ENCODE assay signal across 11 cellular contexts in genomic region chr2:112622528-112622849, GRCh38. TPM values are rescaled to one million over a fixed set of nuclear protein-coding genes. Genes with fewer than 3 reads are reported as not detected.
DNase-seq lines count a peak whose midpoint lies in the region; TF ChIP-seq lines count a peak whose summit lies in the region.
"Had no signal": no experiment of that assay in that cellular context is flagged by ENCODE, and none has a peak within 500 bp of the region (broad histone marks: within the 10 kb centered on the region; RNA-seq: fewer than 3 reads in every experiment).

No MANE protein-coding gene starts in this region.

- TF ChIP-seq RAD21 in SK-N-SH (IDR thresholded peaks at IDR 0.05; ENCODE audit: low read length), result no peak

- H3K4me3 ChIP-seq in SK-N-SH (ENCODE audit: low read depth in 2 of 2, low read length in 1 of 2) (no peak overlapping the region), fibroblast of mammary gland (ENCODE audit: control insufficient read depth, low read depth, low read length) (no peak overlapping the region)

- DNase-seq in NCI-H2171 treated with DMSO at 0.1 percent for 48 hours (lab: John Stamatoyannopoulos, UW) (peak; percentile 22), NCI-H2171 (lab: John Stamatoyannopoulos, UW) (no peak), SK-N-SH (no peak), fibroblast of mammary gland (ENCODE audit: low read depth) (peak; percentile 99), stromal cell of bone marrow (ENCODE audit: low read depth) (peak; percentile 75), NCI-H1048 (lab: John Stamatoyannopoulos, UW) (no peak), NCI-H2029 (lab: John Stamatoyannopoulos, UW) (no peak), T-helper 1 cell (no peak)
- DNase-seq: 8988T, NCI-H524 treated with DMSO at 0.1 percent for 48 hours, right cardiac atrium had no signal

- no peaks in the 10 kb centered on the region for H3K9me3 ChIP-seq in SK-N-SH

- no peak overlapping the region for H3K9ac ChIP-seq in SK-N-SH

- peak in 1 of 2 experiments; percentile 75; a peak in 2 of 4 replicates for TF ChIP-seq EP300 in SK-N-SH (IDR thresholded peaks at IDR 0.05; ENCODE audit: borderline replicate concordance in 1 of 2, low read depth in 1 of 2, low read length in 1 of 2)

- no peaks in the 10 kb centered on the region for H3K36me3 ChIP-seq in SK-N-SH (replicated peaks in 1 of 2; ENCODE audit: control insufficient read depth in 1 of 2, insufficient read depth in 2 of 2, low read length in 1 of 2)

- no peaks in the 10 kb centered on the region for H4K20me1 ChIP-seq in SK-N-SH (ENCODE audit: insufficient read depth)

- H3K27me3 ChIP-seq in SK-N-SH (ENCODE audit: insufficient read depth), result no peaks in the 10 kb centered on the region

- CTCF ChIA-PET in SK-N-SH (lab: Yijun Ruan, JAX), result interaction anchor here (1.4 to 15.2 kb wide), 2 partner anchors 22 to 104 kb away, joined by 4 to 179 read pairs; no protein-coding TSS in a partner anchor

- H3K79me2 ChIP-seq in SK-N-SH (ENCODE audit: insufficient read depth), result no peaks in the 10 kb centered on the region

- no peak for TF ChIP-seq CTCF in SK-N-SH (IDR thresholded peaks at IDR 0.05)
- TF ChIP-seq CTCF in fibroblast of mammary gland (conservative IDR thresholded peaks at IDR 0.05; ENCODE audit: control insufficient read depth, insufficient read depth, low read depth, low read length), result no peak

- H3F3A ChIP-seq in SK-N-SH (replicated peaks; ENCODE audit: insufficient read depth), result peaks cover 35% of the 10 kb centered on the region

- 7% methylated on average over 3 of the region's 3 CpGs for WGBS in SK-N-SH (ENCODE audit: low lambda C conversion rate)

- no peak overlapping the region for H2AFZ ChIP-seq in SK-N-SH (ENCODE audit: low read depth)

- peak overlapping the region; percentile 39; the same call in 1 of the 2 replicates for H3K4me2 ChIP-seq in SK-N-SH

- peak overlapping the region in 1 of 2 experiments; percentile 67; a peak in 2 of 4 replicates for H3K27ac ChIP-seq in SK-N-SH (ENCODE audit: low read depth in 2 of 2, low read length in 1 of 2)

- peaks cover 12 to 26% of the 10 kb centered on the region in 2 experiments; a peak in 3 of 4 replicates for H3K4me1 ChIP-seq in SK-N-SH (ENCODE audit: control insufficient read depth in 1 of 2, insufficient read depth in 2 of 2, low read depth in 1 of 2, low read length in 1 of 2)

- POLR2A ChIA-PET in SK-N-SH (lab: Yijun Ruan, JAX), result no interaction called here

- no peaks in the 10 kb centered on the region for H3K9me2 ChIP-seq in SK-N-SH

TF ChIP-seq in SK-N-SH, 30 proteins besides CTCF, POLR2A, EP300 and RAD21 (continues in another document):
- TF ChIP-seq MAX (IDR thresholded peaks at IDR 0.05; ENCODE audit: low read depth), result 0 out of 2 replicates have a peak, but pooled peaks have one; percentile 46
- no peak for TF ChIP-seq RFX5 (IDR thresholded peaks at IDR 0.05; ENCODE audit: low read length)
- TF ChIP-seq FOXM1 (IDR thresholded peaks at IDR 0.05; ENCODE audit: low read depth), result no peak
- TF ChIP-seq SMC3 (IDR thresholded peaks at IDR 0.05; ENCODE audit: low read depth, low read length), result no peak
- peak; percentile 80; the same call in 1 of the 2 replicates for TF ChIP-seq FOSL2 (IDR thresholded peaks at IDR 0.05; ENCODE audit: borderline replicate concordance, low read depth)
- peak; percentile 94 for TF ChIP-seq NFIC (IDR thresholded peaks at IDR 0.05; ENCODE audit: borderline replicate concordance)
- TF ChIP-seq MEF2A (IDR thresholded peaks at IDR 0.05; ENCODE audit: borderline replicate concordance, low read depth), result no peak
- TF ChIP-seq RXRA (IDR thresholded peaks at IDR 0.05; ENCODE audit: borderline replicate concordance, low read depth), result no peak
- no peak for TF ChIP-seq GATA2 (CRISPR knock-in tag; IDR thresholded peaks at IDR 0.05)
- TF ChIP-seq PBX3 (IDR thresholded peaks at IDR 0.05), result peak; percentile 80
- peak; percentile 92 for TF ChIP-seq TCF12 (IDR thresholded peaks at IDR 0.05)
- TF ChIP-seq JUND (IDR thresholded peaks at IDR 0.05), result peak; percentile 80
- TF ChIP-seq MXI1 (IDR thresholded peaks at IDR 0.05; ENCODE audit: low read depth, low read length), result no peak
- no peak for TF ChIP-seq NRF1 (IDR thresholded peaks at IDR 0.05; ENCODE audit: low read depth, low read length)
- no peak for TF ChIP-seq FOXJ3 (CRISPR knock-in tag; IDR thresholded peaks at IDR 0.05)
- no peak for TF ChIP-seq IRF3 (IDR thresholded peaks at IDR 0.05; ENCODE audit: low read depth, low read length)
- no peak for TF ChIP-seq CHD2 (IDR thresholded peaks at IDR 0.05; ENCODE audit: low read length, partially characterized antibody)
- no peak for TF ChIP-seq YY1 (IDR thresholded peaks at IDR 0.05; ENCODE audit: low read depth)
- TF ChIP-seq USF2 (IDR thresholded peaks at IDR 0.05; ENCODE audit: borderline replicate concordance, low read depth, low read length), result no peak
- TF ChIP-seq RCOR1 (IDR thresholded peaks at IDR 0.05; ENCODE audit: low read length), result no peak
- TF ChIP-seq EZH2phosphoT487 (IDR thresholded peaks at IDR 0.05; ENCODE audit: borderline replicate concordance, low read depth), result no peak
- TF ChIP-seq TEAD4 (IDR thresholded peaks at IDR 0.05; ENCODE audit: borderline replicate concordance, insufficient read depth), result peak; percentile 38; the same call in 1 of the 2 replicates
- no peak for TF ChIP-seq GABPA (IDR thresholded peaks at IDR 0.05; ENCODE audit: low read depth)
- no peak for TF ChIP-seq ZBTB33 (IDR thresholded peaks at IDR 0.05; ENCODE audit: borderline replicate concordance, low read depth)
- no peak for TF ChIP-seq USF1 (IDR thresholded peaks at IDR 0.05; ENCODE audit: borderline replicate concordance, low read depth)
- TF ChIP-seq POLR2AphosphoS5 (IDR thresholded peaks at IDR 0.05; ENCODE audit: low read depth, low read length), result peak; percentile 64; the same call in 1 of the 2 replicates
- no peak for TF ChIP-seq SIN3A (IDR thresholded peaks at IDR 0.05; ENCODE audit: borderline replicate concordance, low read depth, low read length)
- no peak for TF ChIP-seq TAF1 (IDR thresholded peaks at IDR 0.05; ENCODE audit: borderline replicate concordance, low read depth, low read length)

RNA-seq across cellular contexts. Expression of gene SLC20A1, which starts 23.2 kb away (rescaled TPM):
- polyA plus RNA-seq in SK-N-SH (2012; rRNA removed), result 56.3 and 62.0 TPM in 2 replicates
- polyA plus RNA-seq in SK-N-SH (2012; cell fraction: cytosol; rRNA removed), result 52.8 and 58.8 TPM in 2 replicates
- 64.5 and 103 TPM in 2 replicates for polyA plus RNA-seq in SK-N-SH (2012; cell fraction: nucleus; rRNA removed)

RNA-seq across cellular contexts. Expression of gene CHCHD5, which starts 38.1 kb away (rescaled TPM):
- polyA plus RNA-seq in SK-N-SH (2012; rRNA removed), result 29.9 and 55.9 TPM in 2 replicates
- 26.1 and 41.4 TPM in 2 replicates for polyA plus RNA-seq in SK-N-SH (2012; cell fraction: cytosol; rRNA removed)
- polyA plus RNA-seq in SK-N-SH (2012; cell fraction: nucleus; rRNA removed), result 29.5 and 43.9 TPM in 2 replicates

Comparison
In these comparisons a context has a peak if more than half of its experiments do, and no peak if none do; other contexts are left out.
1. DNase-seq: peak in NCI-H2171 treated with DMSO at 0.1 percent for 48 hours (single experiment), fibroblast of mammary gland (single experiment) and stromal cell of bone marrow (single experiment); none in NCI-H2171 (single experiment), SK-N-SH (single experiment), NCI-H1048 (single experiment), NCI-H2029 (single experiment) and T-helper 1 cell (0 of 5).